In genomic region chrX:25013593-25014365, GRCh38 we compare ENCODE assay signal across 9 cellular contexts. TPM values are rescaled to one million over a fixed set of nuclear protein-coding genes. Genes with fewer than 3 reads are reported as not detected.
DNase-seq lines count a peak whose midpoint lies in the region; ATAC-seq and TF ChIP-seq lines count a peak whose summit lies in the region.
"Had no signal": no experiment of that assay in that cellular context is flagged by ENCODE, and none has a peak within 500 bp of the region (broad histone marks: within the 10 kb centered on the region; RNA-seq: fewer than 3 reads in every experiment).

No MANE protein-coding gene starts in this region.

- H3K9ac ChIP-seq in smooth muscle cell (ENCODE audit: low read depth): no peak overlapping the region

- no peak for TF ChIP-seq CTCF in smooth muscle cell (IDR thresholded peaks at IDR 0.05; ENCODE audit: borderline replicate concordance, insufficient read depth, poor library complexity, severe bottlenecking)

- no peak for DNase-seq in CD8-positive, alpha-beta memory T cell
- DNase-seq in RKO (ENCODE audit: low spot score) (peak; percentile 20), memory B cell (ENCODE audit: low spot score in 2 of 2) (no peak), NCI-H1092 (lab: John Stamatoyannopoulos, UW) (no peak), smooth muscle cell (lab: John Stamatoyannopoulos, UW; ENCODE audit: unreplicated experiment) (no peak)
- no peak for DNase-seq in activated CD4-positive, CD25-positive, alpha-beta regulatory T cell (lab: John Stamatoyannopoulos, UW)

- no peak overlapping the region for H3K4me2 ChIP-seq in smooth muscle cell

- ATAC-seq in GM19372 (IDR thresholded peaks at IDR 0.05; ENCODE audit: low read depth, unreplicated experiment): peak; percentile 51
- ATAC-seq in memory B cell (ENCODE audit: low read depth): peak; percentile 68

- CTCF ChIA-PET in CD8-positive, alpha-beta memory T cell (lab: Charles Lee): interaction anchor here (1.2 kb wide), 1 partner anchor 8 kb away, joined by 5 read pairs; no protein-coding TSS in a partner anchor

- H3K79me2 ChIP-seq in smooth muscle cell (ENCODE audit: low read depth): no peaks in the 10 kb centered on the region

- WGBS in smooth muscle cell (ENCODE audit: low lambda C conversion rate): 5% methylated on average over 26 of the region's 52 CpGs

- H3K4me1 Mint-ChIP-seq in CD8-positive, alpha-beta memory T cell: peaks cover 12 to 28% (median 19%) of the 10 kb centered on the region in 3 donors
- peaks cover 14% of the 10 kb centered on the region for H3K4me1 Mint-ChIP-seq in memory B cell

- no peak overlapping the region for H3K4me3 ChIP-seq in CD8-positive, alpha-beta memory T cell (ENCODE audit: low read length)
- no peak overlapping the region for H3K4me3 ChIP-seq in smooth muscle cell

- H4K20me1 ChIP-seq in smooth muscle cell (ENCODE audit: low read depth): no peaks in the 10 kb centered on the region

- H3K36me3 ChIP-seq in CD8-positive, alpha-beta memory T cell (ENCODE audit: insufficient read depth, low read length): no peaks in the 10 kb centered on the region
- no peaks in the 10 kb centered on the region for H3K36me3 ChIP-seq in smooth muscle cell (ENCODE audit: low read depth)

- H3K4me1 ChIP-seq in CD8-positive, alpha-beta memory T cell (ENCODE audit: insufficient read depth, low read length): no peaks in the 10 kb centered on the region
- peaks cover 31% of the 10 kb centered on the region for H3K4me1 ChIP-seq in smooth muscle cell (ENCODE audit: low read depth)

- no peaks in the 10 kb centered on the region for H3F3A ChIP-seq in smooth muscle cell (ENCODE audit: low read depth)

- no peaks in the 10 kb centered on the region for H3K9me3 ChIP-seq in CD8-positive, alpha-beta memory T cell (ENCODE audit: low read length)
- H3K9me3 ChIP-seq in smooth muscle cell (replicated peaks; ENCODE audit: low read depth): no peaks in the 10 kb centered on the region

- peak overlapping the region; percentile 44 to 89 (median 57) for H3K4me3 Mint-ChIP-seq in CD8-positive, alpha-beta memory T cell
- H3K4me3 Mint-ChIP-seq in memory B cell: peak overlapping the region; percentile 81

- H3K27ac ChIP-seq in CD8-positive, alpha-beta memory T cell (ENCODE audit: low read depth, low read length): no peak overlapping the region
- H3K27ac ChIP-seq in smooth muscle cell (ENCODE audit: low read depth): no peak overlapping the region

- POLR2A ChIA-PET in CD8-positive, alpha-beta memory T cell (lab: Charles Lee): no interaction called here

- peaks cover 44 to 62% of the 10 kb centered on the region in 2 donors for H3K27me3 Mint-ChIP-seq in CD8-positive, alpha-beta memory T cell
- H3K27me3 Mint-ChIP-seq in memory B cell: peaks cover 18% of the 10 kb centered on the region

- peaks cover 0 to 6% (median 2%) of the 10 kb centered on the region in 5 donors for H3K9me3 Mint-ChIP-seq in CD8-positive, alpha-beta memory T cell
- no peaks in the 10 kb centered on the region for H3K9me3 Mint-ChIP-seq in memory B cell

- peaks cover 9% of the 10 kb centered on the region for H3K27me3 ChIP-seq in CD8-positive, alpha-beta memory T cell (ENCODE audit: insufficient read depth, low read length, poor library complexity, severe bottlenecking)
- H3K27me3 ChIP-seq in smooth muscle cell (ENCODE audit: low read depth): peaks cover 97% of the 10 kb centered on the region

- H2AFZ ChIP-seq in smooth muscle cell (ENCODE audit: low read depth): no peak overlapping the region

- H3K36me3 Mint-ChIP-seq in CD8-positive, alpha-beta memory T cell: no peaks in the 10 kb centered on the region
- H3K36me3 Mint-ChIP-seq in memory B cell: peaks cover 3% of the 10 kb centered on the region

- no peak overlapping the region for H3K27ac Mint-ChIP-seq in CD8-positive, alpha-beta memory T cell
- H3K27ac Mint-ChIP-seq in memory B cell: peak overlapping the region; percentile 80

RNA-seq across cellular contexts. Expression of gene ARX, which starts 2.0 kb away (rescaled TPM):
- not detected for total RNA-seq in CD8-positive, alpha-beta memory T cell
- not detected for polyA plus RNA-seq in CD8-positive, alpha-beta memory T cell
- total RNA-seq in smooth muscle cell: not detected in 2 replicates
- polyA plus RNA-seq in smooth muscle cell: 0.08 TPM in 1 of 2 replicates, not detected in the other
- total RNA-seq: dermis microvascular lymphatic vessel endothelial cell had no signal
- polyA plus RNA-seq: keratinocyte had no signal
